In the genomic region with DNA sequence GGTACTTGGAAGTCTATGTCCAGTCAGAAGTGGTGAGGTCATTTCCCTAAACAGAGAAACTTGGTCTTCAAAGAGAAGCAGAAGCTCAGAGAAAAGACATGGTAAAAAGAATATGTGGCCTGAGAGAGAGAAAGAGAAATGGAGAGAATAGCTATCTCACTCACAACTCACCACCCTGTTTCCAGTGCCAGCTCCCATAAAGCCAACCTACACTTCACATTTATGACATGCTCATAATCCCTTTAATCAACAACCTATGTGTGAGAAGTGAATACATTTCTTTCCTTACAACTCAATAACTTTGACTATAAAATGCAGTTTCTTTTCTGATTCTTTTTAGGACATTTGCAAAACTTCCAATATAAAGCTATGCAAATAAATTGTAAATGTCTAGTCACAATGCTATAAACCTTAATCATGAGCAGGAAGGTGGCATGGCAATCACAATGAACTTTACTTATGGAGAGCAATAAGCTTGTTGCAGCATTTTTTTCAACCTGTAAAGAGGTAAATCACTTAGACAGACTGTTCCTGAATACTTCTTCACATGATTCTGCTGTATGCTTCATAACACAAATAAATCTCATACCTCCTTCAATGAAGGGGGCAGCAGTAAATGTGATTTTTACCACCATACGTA, we compare ENCODE assay signal across 23 cellular contexts.
"Had no signal": no experiment of that assay in that cellular context is flagged by ENCODE, and none has a peak within 500 bp of the region (broad histone marks: within the 10 kb centered on the region; RNA-seq: fewer than 3 reads in every experiment).

No MANE protein-coding gene starts in this region.

- H3K36me3 Mint-ChIP-seq: activated naive CD8-positive, alpha-beta T cell; brain; WTC11 had no signal

- ATAC-seq: activated CD4-positive, alpha-beta T cell treated with anti-CD3 and anti-CD28 coated beads for 36 hours; left cardiac atrium; WTC11 had no signal

- DNase-seq: activated CD4-positive, alpha-beta T cell treated with anti-CD3 and anti-CD28 coated beads for 36 hours; activated CD4-positive, alpha-beta T cell treated with anti-CD3 and anti-CD28 coated beads, Interleukin-2, amount 50 U/mL, for 48 hours; activated gamma-delta T cell treated with Interleukin-2 at 50 U/mL for 16 hours; activated T-cell treated with anti-CD3 and anti-CD28 coated beads for 4 hours; amniotic stem cell; central memory CD4-positive, alpha-beta T cell; effector CD8-positive, alpha-beta T cell; left cardiac atrium; stimulated activated CD4-positive, alpha-beta T cell treated with anti-CD3 and anti-CD28 coated beads, Interleukin-12 subunit alpha, Interleukin-12 subunit beta, amount 100 ng/mL, for 4 hours; stimulated activated CD4-positive, alpha-beta T cell treated with anti-CD3 and anti-CD28 coated beads, Interleukin-1b, Interleukin-23, amount 100 ng/mL, for 48 hours; stimulated activated CD8-positive, alpha-beta memory T cell treated with anti-CD3 and anti-CD28 coated beads, Interleukin-4, amount 100 ng/mL, for 48 hours; stimulated activated naive CD4-positive, alpha-beta T cell; substantia nigra; SW 1271; tibial artery had no signal

- H3K4me1 ChIP-seq: prostate gland, right atrium auricular region, tibial artery had no signal

- H3K27me3 Mint-ChIP-seq: activated CD4-positive, alpha-beta T cell treated with anti-CD3 and anti-CD28 coated beads for 36 hours; activated naive CD8-positive, alpha-beta T cell; brain had no signal

- H3K4me3 Mint-ChIP-seq: activated CD4-positive, alpha-beta T cell treated with anti-CD3 and anti-CD28 coated beads for 36 hours; activated naive CD8-positive, alpha-beta T cell; activated T-helper 1 cell treated with anti-CD3 and anti-CD28 coated beads, Interleukin-12 subunit alpha, Interleukin-12 subunit beta, Interleukin-2, Interleukin-4 antibody, amounts not matched to agents 30 ng/mL and 10 ng/mL and 1 ng/mL, durations not matched to agents 14 hours and 24 hours and 36 hours; brain; mesothelial cell of epicardium; WTC11 had no signal

- H3K36me3 ChIP-seq: prostate gland, right atrium auricular region, tibial artery had no signal

- H3K9me3 Mint-ChIP-seq: brain, WTC11 had no signal

- H3K4me3 ChIP-seq: coronary artery, prostate gland, right atrium auricular region, tibial artery had no signal

- H3K27ac Mint-ChIP-seq: activated CD4-positive, alpha-beta T cell treated with anti-CD3 and anti-CD28 coated beads for 36 hours; activated naive CD8-positive, alpha-beta T cell; activated T-helper 1 cell treated with anti-CD3 and anti-CD28 coated beads, Interleukin-12 subunit alpha, Interleukin-12 subunit beta, Interleukin-2, Interleukin-4 antibody, amounts not matched to agents 30 ng/mL and 10 ng/mL and 1 ng/mL, durations not matched to agents 14 hours and 24 hours and 36 hours; brain; mesothelial cell of epicardium; WTC11 had no signal

- H3K27ac ChIP-seq: coronary artery, prostate gland, right atrium auricular region, tibial artery had no signal

- H3K27me3 ChIP-seq: right atrium auricular region, tibial artery had no signal

- H3K9me3 ChIP-seq: prostate gland, right atrium auricular region, tibial artery had no signal

- H3K4me1 Mint-ChIP-seq: activated CD4-positive, alpha-beta T cell treated with anti-CD3 and anti-CD28 coated beads for 36 hours; brain; WTC11 had no signal
